12 cellular contexts compared by ENCODE assay signal in genomic region chr21:44911066-44911383, GRCh38. TPM values are rescaled to one million over a fixed set of nuclear protein-coding genes. Genes with fewer than 3 reads are reported as not detected.
A peak's percentile ranks its signal among the peaks of the same experiment; 100 is the strongest.
DNase-seq lines count a peak whose midpoint lies in the region; ATAC-seq and TF ChIP-seq lines count a peak whose summit lies in the region.
"Had no signal": no experiment of that assay in that cellular context is flagged by ENCODE, and none has a peak within 500 bp of the region (broad histone marks: within the 10 kb centered on the region; RNA-seq: fewer than 3 reads in every experiment).

No MANE protein-coding gene starts in this region.

- no peaks in the 10 kb centered on the region for H3K27me3 Mint-ChIP-seq in T-helper 2 cell treated with Interferon-gamma antibody and Interleukin-4, amounts not matched to agents 5 μg/mL and 100 μg/mL, for 36 hours (ENCODE audit: low read depth)

- peaks cover 55% of the 10 kb centered on the region for H3K4me1 ChIP-seq in effector memory CD4-positive, alpha-beta T cell (ENCODE audit: control insufficient read depth, insufficient read depth, low read length, poor library complexity, severe bottlenecking)
- H3K4me1 ChIP-seq in skeletal muscle satellite cell (ENCODE audit: control insufficient read depth, insufficient read depth, low read length), result peaks cover 9% of the 10 kb centered on the region

- POLR2A ChIA-PET in RWPE1 (lab: Yijun Ruan, JAX; ENCODE audit: low non-redundant PET), result interaction anchor here (1.4 kb wide), 1 partner anchor 37 kb away, joined by 4 read pairs; the partner anchor contains the start of gene PTTG1IP

- peaks cover 24% of the 10 kb centered on the region for H3K36me3 ChIP-seq in effector memory CD4-positive, alpha-beta T cell (ENCODE audit: control insufficient read depth, insufficient read depth, low read length)
- H3K36me3 ChIP-seq in skeletal muscle satellite cell (ENCODE audit: insufficient read depth, low read length), result no peaks in the 10 kb centered on the region

- H3K4me3 Mint-ChIP-seq in T-helper 2 cell treated with Interferon-gamma antibody and Interleukin-4, amounts not matched to agents 5 μg/mL and 100 μg/mL, for 36 hours, result peak overlapping the region; percentile 65

- CTCF ChIA-PET in RWPE1 (lab: Yijun Ruan, JAX), result interaction anchor here (0.5 to 2.0 kb wide), 8 partner anchors 10 to 217 kb away, joined by 3 to 10 read pairs (median 4); no protein-coding TSS in a partner anchor

- H3K9me3 ChIP-seq in effector memory CD4-positive, alpha-beta T cell (ENCODE audit: control insufficient read depth, low read length), result no peaks in the 10 kb centered on the region
- no peaks in the 10 kb centered on the region for H3K9me3 ChIP-seq in skeletal muscle satellite cell (replicated peaks; ENCODE audit: low read length)

- H3K9me3 Mint-ChIP-seq in T-helper 2 cell treated with Interferon-gamma antibody and Interleukin-4, amounts not matched to agents 5 μg/mL and 100 μg/mL, for 36 hours, result no peaks in the 10 kb centered on the region

- no peak for ATAC-seq in GM19023 (IDR thresholded peaks at IDR 0.05; ENCODE audit: unreplicated experiment)

- H3K27me3 ChIP-seq in effector memory CD4-positive, alpha-beta T cell (replicated peaks; ENCODE audit: control insufficient read depth, insufficient read depth, low read length, poor library complexity, severe bottlenecking), result no peaks in the 10 kb centered on the region
- H3K27me3 ChIP-seq in skeletal muscle satellite cell (ENCODE audit: control insufficient read depth, insufficient read depth, low read length), result peaks cover 22% of the 10 kb centered on the region

- TF ChIP-seq CTCF in RWPE1 (conservative IDR thresholded peaks at IDR 0.05; ENCODE audit: low read depth), result no peak

- H3K27ac ChIP-seq in RWPE1, result peak overlapping the region; percentile 77
- H3K27ac ChIP-seq in effector memory CD4-positive, alpha-beta T cell (ENCODE audit: insufficient read depth, low read length, poor library complexity, severe bottlenecking), result peak overlapping the region; percentile 75

- peaks cover 38% of the 10 kb centered on the region for H3K4me1 Mint-ChIP-seq in T-helper 2 cell treated with Interferon-gamma antibody and Interleukin-4, amounts not matched to agents 5 μg/mL and 100 μg/mL, for 36 hours (ENCODE audit: low read depth)

- no peak overlapping the region for H3K4me2 ChIP-seq in skeletal muscle satellite cell (ENCODE audit: low read length)

- peak overlapping the region; percentile 18 for H3K4me3 ChIP-seq in effector memory CD4-positive, alpha-beta T cell (ENCODE audit: insufficient read depth, low read depth, low read length, poor library complexity, severe bottlenecking)
- no peak overlapping the region for H3K4me3 ChIP-seq in skeletal muscle satellite cell (ENCODE audit: low read length)

- H3K27ac Mint-ChIP-seq in T-helper 2 cell treated with Interferon-gamma antibody and Interleukin-4, amounts not matched to agents 5 μg/mL and 100 μg/mL, for 36 hours, result peak overlapping the region; percentile 80

- peaks cover 38% of the 10 kb centered on the region for H3K36me3 Mint-ChIP-seq in T-helper 2 cell treated with Interferon-gamma antibody and Interleukin-4, amounts not matched to agents 5 μg/mL and 100 μg/mL, for 36 hours (ENCODE audit: low read depth)

- H3K9ac ChIP-seq in skeletal muscle satellite cell (ENCODE audit: low read depth, low read length), result peak overlapping the region; percentile 0

- no peak for DNase-seq in T-helper 2 cell treated with Interferon-gamma antibody and Interleukin-4, amounts not matched to agents 5 μg/mL and 100 μg/mL, for 36 hours (ENCODE audit: low spot score)
- DNase-seq in T-helper 2 cell (no peak), RWPE1 (ENCODE audit: low spot score) (no peak), hypothalamus (lab: John Stamatoyannopoulos, UW) (no peak), hepatic stellate cell (ENCODE audit: low spot score) (no peak)
- DNase-seq in effector memory CD4-positive, alpha-beta T cell, result no peak
- DNase-seq: 8988T, activated gamma-delta T cell, EL, NCI-H1930 had no signal

RNA-seq across cellular contexts. Expression of gene ITGB2, which starts 9.7 kb away (rescaled TPM):
- total RNA-seq in skeletal muscle satellite cell (2012; rRNA removed), result 1.7 TPM in 1 of 2 replicates, not detected in the other

RNA-seq across cellular contexts. Expression of gene SLX9, which starts 28.8 kb away (rescaled TPM):
- total RNA-seq in skeletal muscle satellite cell (2012; rRNA removed), result 18.1 and 25.6 TPM in 2 replicates

RNA-seq across cellular contexts. Expression of gene PTTG1IP, which starts 37.5 kb away (rescaled TPM):
- total RNA-seq in skeletal muscle satellite cell (2012; rRNA removed), result 97.6 and 155 TPM in 2 replicates
